9 cellular contexts compared by ENCODE assay signal in the genomic region with DNA sequence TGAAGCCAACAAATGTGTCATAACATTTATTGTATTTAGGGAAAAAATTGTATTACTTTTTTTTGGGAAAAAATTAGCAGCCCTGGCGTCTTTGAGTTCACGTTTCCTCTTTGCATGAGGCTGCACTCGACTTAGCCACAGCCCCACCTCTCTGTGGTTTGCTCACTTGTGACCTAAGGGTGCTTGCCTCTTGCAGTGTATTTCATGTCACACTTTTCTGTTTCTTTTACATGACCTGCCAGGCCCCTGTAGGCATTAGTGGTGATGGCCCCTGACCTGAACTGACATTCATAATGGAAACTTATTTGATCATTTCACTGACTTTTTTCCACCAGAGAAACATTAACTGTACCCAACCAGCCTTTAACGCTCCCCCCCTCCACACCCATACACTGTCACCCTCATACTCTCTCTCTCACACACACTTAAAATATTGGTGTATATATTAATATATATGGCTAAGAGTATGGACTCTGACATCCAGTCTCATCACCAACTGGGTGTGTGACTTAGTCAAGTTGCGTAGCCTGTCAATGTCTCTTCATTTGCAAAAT.
A peak's percentile ranks its signal among the peaks of the same experiment; 100 is the strongest.
DNase-seq lines count a peak whose midpoint lies in the region; ATAC-seq and TF ChIP-seq lines count a peak whose summit lies in the region.
"Had no signal": no experiment of that assay in that cellular context is flagged by ENCODE, and none has a peak within 500 bp of the region (broad histone marks: within the 10 kb centered on the region; RNA-seq: fewer than 3 reads in every experiment).

No MANE protein-coding gene starts in this region.

- peaks cover 9% of the 10 kb centered on the region; the same call in 1 of the 2 replicates for H3K27me3 ChIP-seq in HAP-1 (ENCODE audit: low read depth)

- no peaks in the 10 kb centered on the region for H3K4me1 ChIP-seq in HAP-1

- no peak for TF ChIP-seq CTCF in GM13976 (IDR thresholded peaks at IDR 0.05; ENCODE audit: borderline replicate concordance, control extremely low read depth, extremely low read depth, insufficient read depth, missing control alignments)

- DNase-seq in GM13976 (ENCODE audit: low spot score) = peak; percentile 48
- DNase-seq in OCI-M1 (lab: John Stamatoyannopoulos, UW) = peak; percentile 69
- peak; percentile 26 for DNase-seq in stimulated activated naive B cell treated with anti-CD40 and anti-IgM and Interleukin-4, amounts not matched to agents 10 μg/mL and 1 μg/mL and 100 μg/mL, for 72 hours
- no peak for DNase-seq in dermis blood vessel endothelial cell
- DNase-seq in cardiac septum (ENCODE audit: low spot score) = no peak
- DNase-seq in HAP-1 (ENCODE audit: low spot score in 2 of 2) = no peak

- no peaks in the 10 kb centered on the region for H3K9me3 Mint-ChIP-seq in activated naive CD4-positive, alpha-beta T cell treated with anti-CD3 and anti-CD28 coated beads, Interleukin-2, amount 50 U/mL, for 24 hours
- H3K9me3 Mint-ChIP-seq in stimulated activated naive B cell treated with anti-CD40 and anti-IgM and Interleukin-4, amounts not matched to agents 10 μg/mL and 1 μg/mL and 100 μg/mL, for 72 hours = no peaks in the 10 kb centered on the region
- H3K9me3 Mint-ChIP-seq: brain had no signal

- in situ Hi-C loops in GM13976 (cut with MboI; ENCODE audit: low sequenced_read_pairs, unreplicated experiment) (no loop called here), HAP-1 (cut with MboI; ENCODE audit: low sequenced_read_pairs) (no loop called here)

- ATAC-seq in HG02623 (IDR thresholded peaks at IDR 0.05; ENCODE audit: unreplicated experiment) = peak; percentile 86
- peak; percentile 96 to 97 for ATAC-seq in stimulated activated naive B cell treated with anti-CD40 and anti-IgM and Interleukin-4, amounts not matched to agents 10 μg/mL and 1 μg/mL and 100 μg/mL, for 72 hours (replicated peaks)

- H3K36me3 Mint-ChIP-seq in activated naive CD4-positive, alpha-beta T cell treated with anti-CD3 and anti-CD28 coated beads, Interleukin-2, amount 50 U/mL, for 24 hours = peaks cover 27% of the 10 kb centered on the region
- H3K36me3 Mint-ChIP-seq in stimulated activated naive B cell treated with anti-CD40 and anti-IgM and Interleukin-4, amounts not matched to agents 10 μg/mL and 1 μg/mL and 100 μg/mL, for 72 hours = no peaks in the 10 kb centered on the region
- H3K36me3 Mint-ChIP-seq: brain had no signal

- peak overlapping the region; percentile 74 for H3K4me3 Mint-ChIP-seq in activated naive CD4-positive, alpha-beta T cell treated with anti-CD3 and anti-CD28 coated beads, Interleukin-2, amount 50 U/mL, for 24 hours
- no peak overlapping the region for H3K4me3 Mint-ChIP-seq in stimulated activated naive B cell treated with anti-CD40 and anti-IgM and Interleukin-4, amounts not matched to agents 10 μg/mL and 1 μg/mL and 100 μg/mL, for 72 hours
- H3K4me3 Mint-ChIP-seq: brain had no signal

- intact Hi-C loops in cardiac septum (cut with DNase I) = no loop called here

- H3K9me3 ChIP-seq in HAP-1 = no peaks in the 10 kb centered on the region

- no peaks in the 10 kb centered on the region for H3K27me3 Mint-ChIP-seq in activated naive CD4-positive, alpha-beta T cell treated with anti-CD3 and anti-CD28 coated beads, Interleukin-2, amount 50 U/mL, for 24 hours
- no peaks in the 10 kb centered on the region for H3K27me3 Mint-ChIP-seq in stimulated activated naive B cell treated with anti-CD40 and anti-IgM and Interleukin-4, amounts not matched to agents 10 μg/mL and 1 μg/mL and 100 μg/mL, for 72 hours

- H3K4me1 Mint-ChIP-seq in activated naive CD4-positive, alpha-beta T cell treated with anti-CD3 and anti-CD28 coated beads, Interleukin-2, amount 50 U/mL, for 24 hours = peaks cover 97% of the 10 kb centered on the region
- H3K4me1 Mint-ChIP-seq in stimulated activated naive B cell treated with anti-CD40 and anti-IgM and Interleukin-4, amounts not matched to agents 10 μg/mL and 1 μg/mL and 100 μg/mL, for 72 hours = peaks cover 11 to 21% of the 10 kb centered on the region in 2 donors

- H3K4me3 ChIP-seq in HAP-1 = no peak overlapping the region

- peak overlapping the region; percentile 97 for H3K27ac Mint-ChIP-seq in activated naive CD4-positive, alpha-beta T cell treated with anti-CD3 and anti-CD28 coated beads, Interleukin-2, amount 50 U/mL, for 24 hours
- H3K27ac Mint-ChIP-seq in stimulated activated naive B cell treated with anti-CD40 and anti-IgM and Interleukin-4, amounts not matched to agents 10 μg/mL and 1 μg/mL and 100 μg/mL, for 72 hours = no peak overlapping the region
- H3K27ac Mint-ChIP-seq: brain had no signal

- H3K36me3 ChIP-seq in HAP-1 (replicated peaks) = no peaks in the 10 kb centered on the region

Comparison
In these comparisons a context has a peak if more than half of its experiments do, and no peak if none do; other contexts are left out.
1. DNase-seq: peak in GM13976 (single experiment), OCI-M1 (single experiment) and stimulated activated naive B cell treated with anti-CD40 and anti-IgM and Interleukin-4, amounts not matched to agents 10 μg/mL and 1 μg/mL and 100 μg/mL, for 72 hours (single experiment); none in dermis blood vessel endothelial cell (single experiment), cardiac septum (single experiment) and HAP-1 (0 of 2).